Comparison of ENCODE assay signal across 1 cellular context in the genomic region with DNA sequence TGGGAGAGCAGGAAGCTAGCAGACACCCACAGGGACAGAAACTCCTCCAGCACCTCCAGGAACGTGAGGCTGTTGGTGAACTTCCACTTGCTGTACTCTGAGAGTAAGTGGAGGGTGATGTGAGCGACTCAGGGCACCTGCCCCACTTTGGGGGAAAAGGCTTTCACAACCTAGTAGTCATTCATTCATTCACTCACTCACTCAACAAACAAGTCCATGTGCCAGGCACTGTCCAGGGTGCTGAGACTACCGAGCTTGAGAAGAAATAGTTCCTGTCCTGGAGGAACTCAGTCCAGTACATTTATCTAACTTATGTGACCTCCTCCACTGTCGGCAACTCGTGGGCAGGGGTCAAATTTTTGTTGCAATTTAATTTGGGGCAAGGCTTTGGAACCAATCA.
TF ChIP-seq lines count a peak whose summit lies in the region.

No MANE protein-coding gene starts in this region.

TF ChIP-seq in GM12878, 131 proteins besides CTCF, POLR2A, EP300 and RAD21 (continued from another document):
- TF ChIP-seq, protein P1, sequence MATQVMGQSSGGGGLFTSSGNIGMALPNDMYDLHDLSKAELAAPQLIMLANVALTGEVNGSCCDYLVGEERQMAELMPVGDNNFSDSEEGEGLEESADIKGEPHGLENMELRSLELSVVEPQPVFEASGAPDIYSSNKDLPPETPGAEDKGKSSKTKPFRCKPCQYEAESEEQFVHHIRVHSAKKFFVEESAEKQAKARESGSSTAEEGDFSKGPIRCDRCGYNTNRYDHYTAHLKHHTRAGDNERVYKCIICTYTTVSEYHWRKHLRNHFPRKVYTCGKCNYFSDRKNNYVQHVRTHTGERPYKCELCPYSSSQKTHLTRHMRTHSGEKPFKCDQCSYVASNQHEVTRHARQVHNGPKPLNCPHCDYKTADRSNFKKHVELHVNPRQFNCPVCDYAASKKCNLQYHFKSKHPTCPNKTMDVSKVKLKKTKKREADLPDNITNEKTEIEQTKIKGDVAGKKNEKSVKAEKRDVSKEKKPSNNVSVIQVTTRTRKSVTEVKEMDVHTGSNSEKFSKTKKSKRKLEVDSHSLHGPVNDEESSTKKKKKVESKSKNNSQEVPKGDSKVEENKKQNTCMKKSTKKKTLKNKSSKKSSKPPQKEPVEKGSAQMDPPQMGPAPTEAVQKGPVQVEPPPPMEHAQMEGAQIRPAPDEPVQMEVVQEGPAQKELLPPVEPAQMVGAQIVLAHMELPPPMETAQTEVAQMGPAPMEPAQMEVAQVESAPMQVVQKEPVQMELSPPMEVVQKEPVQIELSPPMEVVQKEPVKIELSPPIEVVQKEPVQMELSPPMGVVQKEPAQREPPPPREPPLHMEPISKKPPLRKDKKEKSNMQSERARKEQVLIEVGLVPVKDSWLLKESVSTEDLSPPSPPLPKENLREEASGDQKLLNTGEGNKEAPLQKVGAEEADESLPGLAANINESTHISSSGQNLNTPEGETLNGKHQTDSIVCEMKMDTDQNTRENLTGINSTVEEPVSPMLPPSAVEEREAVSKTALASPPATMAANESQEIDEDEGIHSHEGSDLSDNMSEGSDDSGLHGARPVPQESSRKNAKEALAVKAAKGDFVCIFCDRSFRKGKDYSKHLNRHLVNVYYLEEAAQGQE (IDR thresholded peaks at IDR 0.05; ENCODE audit: low read depth, low read length) = peak; percentile 82
- TF ChIP-seq ZNF274 (IDR thresholded peaks at IDR 0.05; ENCODE audit: insufficient read depth, insufficient read length) (no peak), CBX5 (IDR thresholded peaks at IDR 0.05; ENCODE audit: low read depth) (no peak), PAX8 (IDR thresholded peaks at IDR 0.05) (no peak), MXI1 (IDR thresholded peaks at IDR 0.05; ENCODE audit: low read depth, low read length) (no peak), JUNB (IDR thresholded peaks at IDR 0.05) (no peak), RFX5 (IDR thresholded peaks at IDR 0.05; ENCODE audit: low read depth, low read length) (no peak), IRF4 (IDR thresholded peaks at IDR 0.05; ENCODE audit: low read depth, low read length) (no peak), ZNF24 (IDR thresholded peaks at IDR 0.05) (peak; percentile 78), CHD2 (IDR thresholded peaks at IDR 0.05; ENCODE audit: borderline replicate concordance, low read depth, low read length) (no peak)
